Comparison of ENCODE assay signal across 8 cellular contexts in the genomic region with DNA sequence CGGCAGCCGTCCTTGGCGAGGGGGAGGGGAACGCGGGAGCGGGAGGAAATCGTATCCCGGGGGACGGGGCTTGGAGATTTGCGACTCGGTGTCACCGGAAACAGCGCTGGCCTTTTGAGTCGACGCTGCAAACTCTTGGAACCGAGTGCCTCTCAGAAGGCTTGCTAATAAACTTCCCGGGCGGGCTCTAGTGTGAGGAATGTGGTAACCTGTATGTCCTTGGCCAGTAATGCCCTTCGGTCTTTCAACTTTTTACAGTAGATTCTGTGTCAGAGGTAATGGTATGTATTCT.
A peak's percentile ranks its signal among the peaks of the same experiment; 100 is the strongest.
DNase-seq lines count a peak whose midpoint lies in the region; ATAC-seq and TF ChIP-seq lines count a peak whose summit lies in the region.

No MANE protein-coding gene starts in this region.

- H3K27ac ChIP-seq in RWPE1 (peak overlapping the region; percentile 99), esophagus muscularis mucosa (replicated peaks in 1 of 4) (peak overlapping the region; percentile 100), psoas muscle (peak overlapping the region; percentile 100)

- no peak for TF ChIP-seq EP300 in esophagus muscularis mucosa (IDR thresholded peaks at IDR 0.05)

- POLR2A ChIA-PET in RWPE1 (lab: Yijun Ruan, JAX; ENCODE audit: low non-redundant PET): interaction anchor here (1.0 kb wide), 1 partner anchor 46 kb away, joined by 3 read pairs; no protein-coding TSS in a partner anchor

- TF ChIP-seq CTCF in RWPE1 (conservative IDR thresholded peaks at IDR 0.05; ENCODE audit: low read depth): no peak
- peak in 1 of 3 experiments; percentile 12 for TF ChIP-seq CTCF in esophagus muscularis mucosa (IDR thresholded peaks at IDR 0.05)
- no peak for TF ChIP-seq CTCF in psoas muscle (IDR thresholded peaks at IDR 0.05)

- H3K27me3 ChIP-seq in esophagus muscularis mucosa (no peaks in the 10 kb centered on the region), psoas muscle (ENCODE audit: insufficient read depth in 3 of 3, low read length in 2 of 3) (no peaks in the 10 kb centered on the region)

- WGBS in esophagus muscularis mucosa: 1% methylated on average over 15 of the region's 19 CpGs
- 0% methylated on average over 16 to 19 of the region's 19 CpGs for WGBS in psoas muscle, 3 donors

- H3K4me1 ChIP-seq in esophagus muscularis mucosa: peaks cover 37 to 55% (median 50%) of the 10 kb centered on the region in 4 donors
- H3K4me1 ChIP-seq in psoas muscle: peaks cover 41% of the 10 kb centered on the region

- peak in 3 of 4 donors; percentile 66 to 74 (median 67) for ATAC-seq in psoas muscle
- ATAC-seq in HG02763 (IDR thresholded peaks at IDR 0.05; ENCODE audit: unreplicated experiment): no peak
- no peak for ATAC-seq in GM21786 (IDR thresholded peaks at IDR 0.05; ENCODE audit: unreplicated experiment)
- ATAC-seq in HG02870 (IDR thresholded peaks at IDR 0.05; ENCODE audit: unreplicated experiment): no peak

- peak overlapping the region; percentile 88 to 98 (median 94) for H3K4me3 ChIP-seq in esophagus muscularis mucosa
- H3K4me3 ChIP-seq in psoas muscle: peak overlapping the region; percentile 96

- intact Hi-C loops in esophagus muscularis mucosa (cut with DNase I): loop anchor here (5.0 kb wide), 1 partner anchor 35 kb away; no protein-coding TSS in a partner anchor
- intact Hi-C loops in psoas muscle (cut with DNase I): no loop called here

- TF ChIP-seq POLR2A in esophagus muscularis mucosa (IDR thresholded peaks at IDR 0.05; ENCODE audit: low read depth): no peak

- H3K36me3 ChIP-seq in esophagus muscularis mucosa (peaks cover 0 to 7% (median 0%) of the 10 kb centered on the region in 4 donors), psoas muscle (ENCODE audit: insufficient read depth in 1 of 2, low read depth in 1 of 2) (no peaks in the 10 kb centered on the region)

- H3K9me3 ChIP-seq in esophagus muscularis mucosa (no peaks in the 10 kb centered on the region), psoas muscle (no peaks in the 10 kb centered on the region)

- peak; percentile 89 for DNase-seq in NCI-H1436 (lab: John Stamatoyannopoulos, UW)
- DNase-seq in NCI-H1436 treated with DMSO at 0.1 percent for 48 hours (lab: John Stamatoyannopoulos, UW): no peak
- DNase-seq in RWPE1 (ENCODE audit: low spot score): no peak
- no peak for DNase-seq in esophagus muscularis mucosa (ENCODE audit: extremely low spot score)
- DNase-seq in psoas muscle: no peak

- CTCF ChIA-PET in RWPE1 (lab: Yijun Ruan, JAX): interaction anchor here (0.5 kb wide), 1 partner anchor 40 kb away, joined by 3 read pairs; no protein-coding TSS in a partner anchor

Comparison
In these comparisons a context has a peak if more than half of its experiments do, and no peak if none do; other contexts are left out.
1. ATAC-seq: peak in psoas muscle (3 of 4); none in HG02763 (single experiment), GM21786 (single experiment) and HG02870 (single experiment).
2. Peak in every context shown above with its lines, with median percentiles within 50 percentile points of each other: H3K27ac ChIP-seq.